Comparison of ENCODE assay signal across 18 cellular contexts in the genomic region with DNA sequence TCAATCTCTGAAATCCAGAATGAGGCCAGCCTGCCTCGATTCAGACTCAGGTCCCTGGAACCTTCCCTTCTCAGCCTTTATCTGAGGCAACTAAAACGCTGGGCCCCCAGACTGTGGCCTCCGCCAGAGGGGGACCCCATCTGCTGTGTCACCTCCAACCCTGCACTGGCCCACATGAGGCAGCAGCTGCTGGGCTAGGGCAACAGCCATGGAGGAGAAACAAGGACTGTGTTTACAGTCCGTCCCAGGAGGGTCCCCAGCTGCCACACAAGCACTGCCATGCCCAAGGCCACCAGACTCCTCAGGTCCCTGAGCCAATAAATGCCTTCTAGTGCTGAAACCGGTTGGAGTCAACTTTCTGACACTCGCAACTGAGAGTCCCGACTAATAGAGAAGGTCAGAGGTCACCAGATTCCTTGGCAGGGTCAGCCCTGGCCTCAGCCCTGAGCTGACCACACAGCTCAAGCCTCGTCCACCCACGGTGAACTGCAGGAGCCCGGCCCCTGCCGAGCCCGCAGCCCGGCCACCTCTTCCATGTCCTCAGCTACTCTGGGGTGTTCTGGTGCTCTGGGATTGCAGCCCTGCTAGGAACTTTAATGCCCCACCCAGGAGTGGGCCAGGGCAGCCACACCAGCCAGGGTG.
DNase-seq lines count a peak whose midpoint lies in the region; ATAC-seq and TF ChIP-seq lines count a peak whose summit lies in the region.
"Had no signal": no experiment of that assay in that cellular context is flagged by ENCODE, and none has a peak within 500 bp of the region (broad histone marks: within the 10 kb centered on the region; RNA-seq: fewer than 3 reads in every experiment).

No MANE protein-coding gene starts in this region.

- peaks cover 4% of the 10 kb centered on the region for H3K9me3 Mint-ChIP-seq in chondrocyte (ENCODE audit: low read depth)
- H3K9me3 Mint-ChIP-seq in CD8-positive, alpha-beta T cell: no peaks in the 10 kb centered on the region

- no peak overlapping the region for H3K27ac Mint-ChIP-seq in chondrocyte (ENCODE audit: unreplicated experiment)
- H3K27ac Mint-ChIP-seq in CD8-positive, alpha-beta T cell: no peak overlapping the region
- H3K27ac Mint-ChIP-seq: CD14-positive monocyte; CD4-positive, alpha-beta memory T cell; GM23338 had no signal

- no peak for TF ChIP-seq CTCF in chondrocyte (IDR thresholded peaks at IDR 0.05)
- TF ChIP-seq CTCF in gastrocnemius medialis (IDR thresholded peaks at IDR 0.05 in 4 of 5, conservative IDR thresholded peaks at IDR 0.05 in 1 of 5): no peak
- no peak for TF ChIP-seq CTCF in CD8-positive, alpha-beta T cell (IDR thresholded peaks at IDR 0.05)

- H3K36me3 Mint-ChIP-seq in chondrocyte (ENCODE audit: low read depth): peaks cover 6% of the 10 kb centered on the region
- H3K36me3 Mint-ChIP-seq in CD8-positive, alpha-beta T cell: no peaks in the 10 kb centered on the region
- H3K36me3 Mint-ChIP-seq: CD14-positive monocyte; CD4-positive, alpha-beta memory T cell had no signal

- H3K9me3 ChIP-seq in right cardiac atrium (ENCODE audit: control insufficient read depth, low read length) (no peaks in the 10 kb centered on the region), gastrocnemius medialis (no peaks in the 10 kb centered on the region)
- no peaks in the 10 kb centered on the region for H3K9me3 ChIP-seq in CD8-positive, alpha-beta T cell (ENCODE audit: low read length)

- H3K4me3 ChIP-seq in right cardiac atrium (ENCODE audit: low read length): no peak overlapping the region
- no peak overlapping the region for H3K4me3 ChIP-seq in gastrocnemius medialis
- no peak overlapping the region for H3K4me3 ChIP-seq in CD8-positive, alpha-beta T cell (ENCODE audit: low read depth, low read length)
- H3K4me3 ChIP-seq: A549, GM23338 had no signal

- H3K4me3 Mint-ChIP-seq in chondrocyte (ENCODE audit: unreplicated experiment): no peak overlapping the region
- no peak overlapping the region for H3K4me3 Mint-ChIP-seq in CD8-positive, alpha-beta T cell
- H3K4me3 Mint-ChIP-seq: CD14-positive monocyte; CD4-positive, alpha-beta memory T cell; GM23338 had no signal

- CTCF ChIA-PET in CD8-positive, alpha-beta T cell (lab: Charles Lee): interaction anchor here (1.2 kb wide), 1 partner anchor 30 kb away, joined by 3 read pairs; no protein-coding TSS in a partner anchor

- TF ChIP-seq POLR2A in gastrocnemius medialis (IDR thresholded peaks at IDR 0.05): no peak

- H3K4me1 ChIP-seq in right cardiac atrium (ENCODE audit: control insufficient read depth, insufficient read depth, low read length): no peaks in the 10 kb centered on the region
- H3K4me1 ChIP-seq in gastrocnemius medialis: no peaks in the 10 kb centered on the region
- H3K4me1 ChIP-seq in CD8-positive, alpha-beta T cell (ENCODE audit: insufficient read depth, low read length): no peaks in the 10 kb centered on the region
- H3K4me1 ChIP-seq: A549 had no signal

- DNase-seq in left cardiac atrium (peak; percentile 11), right cardiac atrium (no peak), chondrocyte (ENCODE audit: low spot score) (peak; percentile 62), myocyte (ENCODE audit: low read depth) (peak; percentile 30), sciatic nerve (ENCODE audit: low spot score) (no peak), gastrocnemius medialis (no peak)
- no peak for DNase-seq in CD8-positive, alpha-beta T cell
- DNase-seq: AML-193; Calu3; CD4-positive, alpha-beta memory T cell; DMS79 treated with DMSO at 0.1 percent for 48 hours; GF-D8; HCEC 1CT had no signal

- H3K27me3 ChIP-seq in right cardiac atrium (ENCODE audit: control insufficient read depth, insufficient read depth) (no peaks in the 10 kb centered on the region), gastrocnemius medialis (no peaks in the 10 kb centered on the region)
- H3K27me3 ChIP-seq in CD8-positive, alpha-beta T cell (ENCODE audit: insufficient read depth, low read length): no peaks in the 10 kb centered on the region

- no peaks in the 10 kb centered on the region for H3K27me3 Mint-ChIP-seq in chondrocyte (ENCODE audit: low read depth)
- H3K27me3 Mint-ChIP-seq in CD8-positive, alpha-beta T cell (ENCODE audit: low read depth): no peaks in the 10 kb centered on the region
- H3K27me3 Mint-ChIP-seq: CD4-positive, alpha-beta memory T cell had no signal

- intact Hi-C loops in left cardiac atrium (cut with DNase I): no loop called here
- intact Hi-C loops in right cardiac atrium (cut with DNase I): no loop called here
- intact Hi-C loops in sciatic nerve (cut with DNase I): no loop called here
- intact Hi-C loops in gastrocnemius medialis (cut with DNase I; ENCODE audit: low total_unique reads): no loop called here
- intact Hi-C loops in CD8-positive, alpha-beta T cell (cut with DNase I, micrococcal nuclease): no loop called here

- H3K27ac ChIP-seq in right cardiac atrium (ENCODE audit: low read length): no peak overlapping the region
- H3K27ac ChIP-seq in gastrocnemius medialis: no peak overlapping the region
- H3K27ac ChIP-seq in CD8-positive, alpha-beta T cell (ENCODE audit: low read depth, low read length): no peak overlapping the region
- H3K27ac ChIP-seq: 22Rv1, A549 had no signal

- in situ Hi-C loops in gastrocnemius medialis (cut with MboI; ENCODE audit: low sequenced_read_pairs in 4 of 4): no loop called here

- POLR2A ChIA-PET in CD8-positive, alpha-beta T cell (lab: Charles Lee): no interaction called here

- H3K4me1 Mint-ChIP-seq in chondrocyte (ENCODE audit: low read depth): no peaks in the 10 kb centered on the region
- H3K4me1 Mint-ChIP-seq in CD8-positive, alpha-beta T cell (ENCODE audit: low read depth): no peaks in the 10 kb centered on the region
- H3K4me1 Mint-ChIP-seq: CD14-positive monocyte, GM23338 had no signal

- H3K36me3 ChIP-seq in gastrocnemius medialis: no peaks in the 10 kb centered on the region
- no peaks in the 10 kb centered on the region for H3K36me3 ChIP-seq in CD8-positive, alpha-beta T cell (ENCODE audit: insufficient read depth, low read length)

- WGBS in right cardiac atrium: 76% methylated on average over 13 of the region's 13 CpGs

- ATAC-seq in left cardiac atrium (no peak), right cardiac atrium (no peak), sciatic nerve (peak; percentile 9), HG02870 (IDR thresholded peaks at IDR 0.05; ENCODE audit: unreplicated experiment) (no peak), gastrocnemius medialis (no peak)
- no peak for ATAC-seq in CD8-positive, alpha-beta T cell
- ATAC-seq: A549 had no signal

Comparison
In these comparisons a context has a peak if more than half of its experiments do, and no peak if none do; other contexts are left out.
1. DNase-seq: peak in left cardiac atrium (single experiment), chondrocyte (single experiment) and myocyte (single experiment); none in right cardiac atrium (0 of 3), sciatic nerve (single experiment), gastrocnemius medialis (0 of 2) and CD8-positive, alpha-beta T cell (0 of 7).